Comparison of ENCODE assay signal across 21 cellular contexts in the genomic region with DNA sequence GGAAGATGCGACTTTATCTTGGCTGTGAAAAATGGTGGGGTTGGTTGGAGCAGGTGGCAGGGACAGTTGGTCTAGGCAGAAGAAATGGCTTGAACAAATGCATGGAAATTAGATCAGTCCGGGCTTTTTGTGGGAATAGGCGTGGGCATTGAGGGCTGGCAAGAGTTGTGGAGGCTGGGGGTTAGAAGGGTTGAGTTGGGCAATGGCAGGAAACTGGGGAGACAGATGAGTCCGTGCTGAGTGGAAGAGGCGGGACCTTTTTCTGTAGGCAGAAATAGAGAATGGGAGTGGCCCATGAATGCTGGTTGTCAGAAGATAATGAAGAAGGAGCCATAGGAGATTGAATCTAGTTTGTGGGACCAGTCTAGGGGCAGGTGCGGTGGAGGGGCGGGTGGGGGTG. TPM values are rescaled to one million over a fixed set of nuclear protein-coding genes. Genes with fewer than 3 reads are reported as not detected.
A peak's percentile ranks its signal among the peaks of the same experiment; 100 is the strongest.
DNase-seq lines count a peak whose midpoint lies in the region; ATAC-seq and TF ChIP-seq lines count a peak whose summit lies in the region.
"Had no signal": no experiment of that assay in that cellular context is flagged by ENCODE, and none has a peak within 500 bp of the region (broad histone marks: within the 10 kb centered on the region; RNA-seq: fewer than 3 reads in every experiment).

No MANE protein-coding gene starts in this region.

- no peak overlapping the region for H3K4me3 Mint-ChIP-seq in activated naive CD4-positive, alpha-beta T cell treated with anti-CD3 and anti-CD28 coated beads for 36 hours
- H3K4me3 Mint-ChIP-seq: CD8-positive, alpha-beta memory T cell had no signal

- H3K36me3 ChIP-seq in RWPE2 (ENCODE audit: low read depth) (peaks cover 13% of the 10 kb centered on the region), uterus (peaks cover 0 to 2% of the 10 kb centered on the region in 2 donors)
- H3K36me3 ChIP-seq: BLaER1 treated with 17β-estradiol and CSF1 and Interleukin-3, amounts not matched to agents 10 nM and 100 nM had no signal

- no peaks in the 10 kb centered on the region for H3K27me3 ChIP-seq in RWPE2 (ENCODE audit: insufficient read depth, poor library complexity, severe bottlenecking)
- H3K27me3 ChIP-seq in uterus: no peaks in the 10 kb centered on the region
- H3K27me3 ChIP-seq: BLaER1 treated with 17β-estradiol and CSF1 and Interleukin-3, amounts not matched to agents 10 nM and 100 nM had no signal

- H3K27ac ChIP-seq in RWPE2 (ENCODE audit: poor library complexity, severe bottlenecking) (peak overlapping the region; percentile 95), uterus (no peak overlapping the region)
- H3K27ac ChIP-seq: BLaER1 treated with 17β-estradiol and CSF1 and Interleukin-3, amounts not matched to agents 10 nM and 100 nM; HL-60 had no signal

- H3K27ac Mint-ChIP-seq in activated naive CD4-positive, alpha-beta T cell treated with anti-CD3 and anti-CD28 coated beads for 36 hours: no peak overlapping the region
- H3K27ac Mint-ChIP-seq: CD8-positive, alpha-beta memory T cell had no signal

- CTCF ChIA-PET in activated naive CD4-positive, alpha-beta T cell treated with anti-CD3 and anti-CD28 coated beads for 36 hours (lab: Charles Lee): no interaction called here

- H3K36me3 Mint-ChIP-seq in activated naive CD4-positive, alpha-beta T cell treated with anti-CD3 and anti-CD28 coated beads for 36 hours (ENCODE audit: low read depth): no peaks in the 10 kb centered on the region
- H3K36me3 Mint-ChIP-seq: CD8-positive, alpha-beta memory T cell had no signal

- H3K4me1 Mint-ChIP-seq in activated naive CD4-positive, alpha-beta T cell treated with anti-CD3 and anti-CD28 coated beads for 36 hours (ENCODE audit: low read depth): no peaks in the 10 kb centered on the region
- H3K4me1 Mint-ChIP-seq: CD8-positive, alpha-beta memory T cell had no signal

- TF ChIP-seq POLR2A in uterus (IDR thresholded peaks at IDR 0.05): no peak

- DNase-seq in HCEC 1CT: peak; percentile 34
- no peak for DNase-seq in RWPE2 (ENCODE audit: low spot score)
- peak; percentile 77 for DNase-seq in epithelial cell of esophagus (ENCODE audit: low read depth)
- DNase-seq in pons (ENCODE audit: low spot score): peak; percentile 35
- no peak for DNase-seq in uterus
- DNase-seq in A172 (ENCODE audit: low spot score): no peak
- no peak for DNase-seq in activated naive CD4-positive, alpha-beta T cell treated with anti-CD3 and anti-CD28 coated beads for 36 hours
- DNase-seq: CD8-positive, alpha-beta memory T cell; DMS53; H7; IMR-90; NCI-H1105 treated with DMSO at 0.1 percent for 48 hours; NCI-H1694; NCI-H2081 treated with DMSO at 0.1 percent for 48 hours; NCI-H774; SHP77 treated with DMSO at 0.1 percent for 48 hours had no signal

- peaks cover 38% of the 10 kb centered on the region for H3K27me3 Mint-ChIP-seq in activated naive CD4-positive, alpha-beta T cell treated with anti-CD3 and anti-CD28 coated beads for 36 hours (ENCODE audit: low read depth)

- H3K9me3 Mint-ChIP-seq in activated naive CD4-positive, alpha-beta T cell treated with anti-CD3 and anti-CD28 coated beads for 36 hours: no peaks in the 10 kb centered on the region
- H3K9me3 Mint-ChIP-seq: CD8-positive, alpha-beta memory T cell had no signal

- H3K4me1 ChIP-seq in RWPE2 (ENCODE audit: insufficient read depth, poor library complexity, severe bottlenecking) (peaks cover 70% of the 10 kb centered on the region), uterus (peaks cover 0 to 5% of the 10 kb centered on the region in 2 donors)

- no peak overlapping the region for H3K4me3 ChIP-seq in RWPE2 (ENCODE audit: severe bottlenecking)
- no peak overlapping the region for H3K4me3 ChIP-seq in epithelial cell of esophagus (ENCODE audit: low read length)
- H3K4me3 ChIP-seq in uterus: no peak overlapping the region
- H3K4me3 ChIP-seq: BLaER1 treated with 17β-estradiol and CSF1 and Interleukin-3, amounts not matched to agents 10 nM and 100 nM had no signal

- ATAC-seq in RWPE2 (ENCODE audit: low read depth): peak; percentile 42
- ATAC-seq: SK-N-SH treated with all-trans-retinoic acid at 6 μM for 48 hours had no signal

- TF ChIP-seq CTCF in RWPE2 (IDR thresholded peaks at IDR 0.05; ENCODE audit: poor library complexity, severe bottlenecking): no peak
- no peak for TF ChIP-seq CTCF in epithelial cell of esophagus (IDR thresholded peaks at IDR 0.05; ENCODE audit: insufficient read depth, low read depth, low read length, missing control alignments)
- TF ChIP-seq CTCF in uterus (IDR thresholded peaks at IDR 0.05): no peak

- intact Hi-C loops in uterus (cut with DNase I; ENCODE audit: low total_unique reads): no loop called here
- intact Hi-C loops in activated naive CD4-positive, alpha-beta T cell treated with anti-CD3 and anti-CD28 coated beads for 36 hours (cut with micrococcal nuclease): no loop called here

- no peaks in the 10 kb centered on the region for H3K9me3 ChIP-seq in RWPE2 (ENCODE audit: severe bottlenecking)
- H3K9me3 ChIP-seq in uterus: no peaks in the 10 kb centered on the region

RNA-seq across cellular contexts. Expression of a gene that starts 6.9 kb away (rescaled TPM):
- total RNA-seq in uterus: 10 to 100 TPM; 17.7 to 50.0 (median 30.7) TPM
- not detected in 2 replicates for total RNA-seq in A172 (2014; rRNA removed; shearing (Covaris generic))
- not detected for total RNA-seq in activated naive CD4-positive, alpha-beta T cell treated with anti-CD3 and anti-CD28 coated beads for 36 hours
- total RNA-seq: IMR-90, NCI-H460, OCI-LY7 had no signal

Comparison
In these comparisons a context has a peak if more than half of its experiments do, and no peak if none do; other contexts are left out.
1. DNase-seq: peak in HCEC 1CT (single experiment), epithelial cell of esophagus (single experiment) and pons (single experiment); none in RWPE2 (single experiment), uterus (0 of 2), A172 (single experiment) and activated naive CD4-positive, alpha-beta T cell treated with anti-CD3 and anti-CD28 coated beads for 36 hours (single experiment).
2. RNA of a gene that starts 6.9 kb away (total RNA-seq): 17.7 to 50.0 TPM in uterus; not detected in A172 and not detected in activated naive CD4-positive, alpha-beta T cell treated with anti-CD3 and anti-CD28 coated beads for 36 hours; every median in the first group is over 10 times any median in the second.